In genomic region chr2:70994055-70994444, GRCh38 we compare ENCODE assay signal across 8 cellular contexts. TPM values are rescaled to one million over a fixed set of nuclear protein-coding genes. Genes with fewer than 3 reads are reported as not detected.
DNase-seq lines count a peak whose midpoint lies in the region; ATAC-seq and TF ChIP-seq lines count a peak whose summit lies in the region.

No MANE protein-coding gene starts in this region.

- H3K27ac ChIP-seq in cardiac muscle cell = peak overlapping the region; percentile 20
- no peak overlapping the region for H3K27ac ChIP-seq in right cardiac atrium (ENCODE audit: low read length)

- H3K4me1 ChIP-seq in cardiac muscle cell (ENCODE audit: low read depth) = peaks cover 5% of the 10 kb centered on the region
- peaks cover 9% of the 10 kb centered on the region for H3K4me1 ChIP-seq in right cardiac atrium (ENCODE audit: control insufficient read depth, insufficient read depth, low read length)

- no peak for DNase-seq in cardiac muscle cell (ENCODE audit: low read depth in 1 of 2, low spot score in 1 of 2)
- no peak for DNase-seq in Right ventricle myocardium inferior (ENCODE audit: missing footprints)
- no peak for DNase-seq in right cardiac atrium
- DNase-seq in stimulated activated CD8-positive, alpha-beta memory T cell treated with anti-CD3 and anti-CD28 coated beads, Interleukin-4, amount 100 ng/mL, for 24 hours (ENCODE audit: low read depth) = peak; percentile 44
- no peak for DNase-seq in retina
- no peak for DNase-seq in T-helper 9 cell
- no peak for DNase-seq in HPDE6-E6E7 (ENCODE audit: extremely low spot score)

- intact Hi-C loops in Right ventricle myocardium inferior (cut with DNase I) (loop anchor here (2.0 kb wide), 1 partner anchor 75 kb away; the partner anchor contains the start of gene NAGK), right cardiac atrium (cut with DNase I) (no loop called here)

- ATAC-seq in Right ventricle myocardium inferior (no peak), right cardiac atrium (no peak)

- under 1% methylated on average over 19 of the region's 19 CpGs for WGBS in right cardiac atrium

- no peaks in the 10 kb centered on the region for H3K27me3 ChIP-seq in cardiac muscle cell
- H3K27me3 ChIP-seq in right cardiac atrium (ENCODE audit: control insufficient read depth, insufficient read depth) = no peaks in the 10 kb centered on the region

- H3K36me3 ChIP-seq in cardiac muscle cell = peaks cover 4% of the 10 kb centered on the region

- H3K9me3 ChIP-seq in cardiac muscle cell (ENCODE audit: low read depth) (no peaks in the 10 kb centered on the region), right cardiac atrium (ENCODE audit: control insufficient read depth, low read length) (no peaks in the 10 kb centered on the region)

- TF ChIP-seq CTCF in cardiac muscle cell (IDR thresholded peaks at IDR 0.05; ENCODE audit: low read depth, low read length) = no peak
- TF ChIP-seq CTCF in WI38 (IDR thresholded peaks at IDR 0.05; ENCODE audit: low read depth, low read length) = no peak

- H3K4me3 ChIP-seq in cardiac muscle cell (peak overlapping the region; percentile 78), WI38 (ENCODE audit: low read depth, low read length) (peak overlapping the region; percentile 73), right cardiac atrium (ENCODE audit: low read length) (peak overlapping the region; percentile 86)

RNA-seq across cellular contexts. Expression of gene TEX261, which starts 0.6 kb away (rescaled TPM):
- total RNA-seq in cardiac muscle cell (13.9 and 19.8 TPM in 2 replicates), Right ventricle myocardium inferior (63.8 TPM), right cardiac atrium (10 to 100 TPM; 43.4 to 59.4 (median 51.0) TPM)
- polyA plus RNA-seq in cardiac muscle cell (22.3 and 31.5 TPM in 2 replicates), right cardiac atrium (37.7 TPM)

RNA-seq across cellular contexts. Expression of gene ANKRD53, which starts 15.6 kb away (rescaled TPM):
- total RNA-seq in cardiac muscle cell (0.92 and 1.3 TPM in 2 replicates), Right ventricle myocardium inferior (0.54 TPM), right cardiac atrium (1 to 10 TPM in 3 of 4 donors, under 1 TPM in 1; 0.71 to 3.1 (median 1.1) TPM)
- polyA plus RNA-seq in cardiac muscle cell (0.99 and 1.4 TPM in 2 replicates), right cardiac atrium (1.3 TPM)

RNA-seq across cellular contexts. Expression of gene ATP6V1B1, which starts 58.4 kb away (rescaled TPM):
- total RNA-seq in cardiac muscle cell = 0.81 and 3.0 TPM in 2 replicates
- polyA plus RNA-seq in cardiac muscle cell = 1.00 TPM in 1 of 2 replicates, not detected in the other
- not detected for total RNA-seq in Right ventricle myocardium inferior
- under 1 TPM in 2 of 4 donors, not detected in 2; 0.26 to 0.84 TPM for total RNA-seq in right cardiac atrium
- polyA plus RNA-seq in right cardiac atrium = 0.93 TPM
